1 cellular context compared by ENCODE assay signal in the genomic region with DNA sequence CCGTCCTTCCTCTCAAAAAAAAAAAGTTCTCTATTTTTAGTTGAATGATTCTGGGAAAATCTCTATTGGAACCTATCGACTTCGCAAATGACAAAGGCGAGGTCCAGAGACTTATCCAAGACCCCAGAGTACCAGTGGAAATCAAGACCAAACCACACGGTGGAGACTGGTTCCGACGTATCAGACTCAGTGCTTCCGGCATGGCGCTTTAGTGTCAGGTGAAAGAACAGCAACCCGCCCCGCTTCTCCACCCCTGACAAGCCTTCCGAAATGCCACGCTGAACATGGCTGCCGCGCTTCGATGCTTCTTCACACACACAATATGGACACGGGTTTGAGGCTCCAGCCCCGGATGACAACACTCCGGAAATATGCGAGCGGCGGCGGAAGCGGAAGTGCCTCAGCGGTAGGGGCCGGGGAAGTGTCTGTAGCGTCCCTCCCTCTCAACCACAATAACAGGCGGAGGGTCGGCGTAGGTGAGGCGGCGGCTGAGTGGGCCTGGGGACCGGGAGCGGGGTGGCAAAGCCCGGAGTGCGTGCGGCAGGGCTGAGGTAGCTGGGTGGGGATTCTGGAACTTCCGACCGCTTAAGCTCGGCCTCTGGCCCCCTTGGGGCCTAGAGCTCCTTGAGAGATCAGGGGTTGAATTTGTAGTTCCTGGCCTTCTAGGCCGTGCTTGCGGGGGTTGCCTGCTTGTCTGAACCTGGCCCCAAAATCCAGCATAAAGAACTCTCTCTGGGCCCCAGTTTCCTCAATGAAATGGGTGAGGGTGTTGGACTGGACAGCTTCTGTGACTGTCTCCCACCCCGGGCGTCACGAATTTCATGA.
TF ChIP-seq lines count a peak whose summit lies in the region.

FBXO38 (plus strand) TSS at position 395 of the 825 bp plus-strand sequence. CDS start 10,819 bp downstream, outside the sequence.

TF ChIP-seq in K562, 482 proteins besides CTCF, POLR2A, EP300 and RAD21 (continued from another document and continues in another):
- TF ChIP-seq, protein P1, sequence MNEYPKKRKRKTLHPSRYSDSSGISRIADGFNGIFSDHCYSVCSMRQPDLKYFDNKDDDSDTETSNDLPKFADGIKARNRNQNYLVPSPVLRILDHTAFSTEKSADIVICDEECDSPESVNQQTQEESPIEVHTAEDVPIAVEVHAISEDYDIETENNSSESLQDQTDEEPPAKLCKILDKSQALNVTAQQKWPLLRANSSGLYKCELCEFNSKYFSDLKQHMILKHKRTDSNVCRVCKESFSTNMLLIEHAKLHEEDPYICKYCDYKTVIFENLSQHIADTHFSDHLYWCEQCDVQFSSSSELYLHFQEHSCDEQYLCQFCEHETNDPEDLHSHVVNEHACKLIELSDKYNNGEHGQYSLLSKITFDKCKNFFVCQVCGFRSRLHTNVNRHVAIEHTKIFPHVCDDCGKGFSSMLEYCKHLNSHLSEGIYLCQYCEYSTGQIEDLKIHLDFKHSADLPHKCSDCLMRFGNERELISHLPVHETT (CRISPR knock-in tag; conservative IDR thresholded peaks at IDR 0.05 in 1 of 2, IDR thresholded peaks at IDR 0.05 in 1 of 2) = peak in 1 of 2 experiments; percentile 84; a peak in 2 of 4 replicates
- peak; percentile 56 for TF ChIP-seq MBD2 (IDR thresholded peaks at IDR 0.05; ENCODE audit: borderline replicate concordance, low read depth)
- TF ChIP-seq ZSCAN32 (CRISPR knock-in tag; IDR thresholded peaks at IDR 0.05) = no peak
- TF ChIP-seq ZNF324 (CRISPR knock-in tag; IDR thresholded peaks at IDR 0.05) = no peak
- TF ChIP-seq ILF3 (IDR thresholded peaks at IDR 0.05; ENCODE audit: borderline replicate concordance) = no peak
- no peak for TF ChIP-seq RUNX1 (IDR thresholded peaks at IDR 0.05; ENCODE audit: low read depth)
- no peak for TF ChIP-seq POLR2AphosphoS2 (IDR thresholded peaks at IDR 0.05; ENCODE audit: low read length)
- peak; percentile 78; the same call in 1 of the 2 replicates for TF ChIP-seq ZNF197 (CRISPR knock-in tag; IDR thresholded peaks at IDR 0.05; ENCODE audit: low read depth)
- no peak for TF ChIP-seq BHLHE40 (IDR thresholded peaks at IDR 0.05; ENCODE audit: low read length)
- TF ChIP-seq SPI1 (IDR thresholded peaks at IDR 0.05; ENCODE audit: borderline replicate concordance, low read depth, low read length) = peak; percentile 94
- no peak for TF ChIP-seq PHB2 (IDR thresholded peaks at IDR 0.05; ENCODE audit: low read depth)
- TF ChIP-seq CSDE1 (IDR thresholded peaks at IDR 0.05) = peak in 1 of 2 experiments; percentile 94; a peak in 2 of 4 replicates
- TF ChIP-seq, protein P2, sequence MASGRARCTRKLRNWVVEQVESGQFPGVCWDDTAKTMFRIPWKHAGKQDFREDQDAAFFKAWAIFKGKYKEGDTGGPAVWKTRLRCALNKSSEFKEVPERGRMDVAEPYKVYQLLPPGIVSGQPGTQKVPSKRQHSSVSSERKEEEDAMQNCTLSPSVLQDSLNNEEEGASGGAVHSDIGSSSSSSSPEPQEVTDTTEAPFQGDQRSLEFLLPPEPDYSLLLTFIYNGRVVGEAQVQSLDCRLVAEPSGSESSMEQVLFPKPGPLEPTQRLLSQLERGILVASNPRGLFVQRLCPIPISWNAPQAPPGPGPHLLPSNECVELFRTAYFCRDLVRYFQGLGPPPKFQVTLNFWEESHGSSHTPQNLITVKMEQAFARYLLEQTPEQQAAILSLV (tag; IDR thresholded peaks at IDR 0.05) = no peak
- TF ChIP-seq HNRNPL (IDR thresholded peaks at IDR 0.05; ENCODE audit: low read depth, low read length) = no peak
- TF ChIP-seq ZNF584 (CRISPR knock-in tag; IDR thresholded peaks at IDR 0.05; ENCODE audit: low read depth) = peak; percentile 86
- no peak for TF ChIP-seq ZNF146 (CRISPR knock-in tag; IDR thresholded peaks at IDR 0.05; ENCODE audit: unreplicated experiment)
- TF ChIP-seq BRD9 (IDR thresholded peaks at IDR 0.05; ENCODE audit: low read depth, partially characterized antibody) = no peak
- 0 out of 2 replicates have a peak, but pooled peaks have one; percentile 56 for TF ChIP-seq ZBTB7A (IDR thresholded peaks at IDR 0.05; ENCODE audit: borderline replicate concordance, control insufficient read depth, low read depth, low read length)
- peak; percentile 29; the same call in 1 of the 2 replicates for TF ChIP-seq AFF4 (CRISPR knock-in tag; IDR thresholded peaks at IDR 0.05)
- TF ChIP-seq ARNT (IDR thresholded peaks at IDR 0.05) = peak in 1 of 2 experiments; percentile 57; a peak in 1 of 4 replicates
- TF ChIP-seq, protein P3, sequence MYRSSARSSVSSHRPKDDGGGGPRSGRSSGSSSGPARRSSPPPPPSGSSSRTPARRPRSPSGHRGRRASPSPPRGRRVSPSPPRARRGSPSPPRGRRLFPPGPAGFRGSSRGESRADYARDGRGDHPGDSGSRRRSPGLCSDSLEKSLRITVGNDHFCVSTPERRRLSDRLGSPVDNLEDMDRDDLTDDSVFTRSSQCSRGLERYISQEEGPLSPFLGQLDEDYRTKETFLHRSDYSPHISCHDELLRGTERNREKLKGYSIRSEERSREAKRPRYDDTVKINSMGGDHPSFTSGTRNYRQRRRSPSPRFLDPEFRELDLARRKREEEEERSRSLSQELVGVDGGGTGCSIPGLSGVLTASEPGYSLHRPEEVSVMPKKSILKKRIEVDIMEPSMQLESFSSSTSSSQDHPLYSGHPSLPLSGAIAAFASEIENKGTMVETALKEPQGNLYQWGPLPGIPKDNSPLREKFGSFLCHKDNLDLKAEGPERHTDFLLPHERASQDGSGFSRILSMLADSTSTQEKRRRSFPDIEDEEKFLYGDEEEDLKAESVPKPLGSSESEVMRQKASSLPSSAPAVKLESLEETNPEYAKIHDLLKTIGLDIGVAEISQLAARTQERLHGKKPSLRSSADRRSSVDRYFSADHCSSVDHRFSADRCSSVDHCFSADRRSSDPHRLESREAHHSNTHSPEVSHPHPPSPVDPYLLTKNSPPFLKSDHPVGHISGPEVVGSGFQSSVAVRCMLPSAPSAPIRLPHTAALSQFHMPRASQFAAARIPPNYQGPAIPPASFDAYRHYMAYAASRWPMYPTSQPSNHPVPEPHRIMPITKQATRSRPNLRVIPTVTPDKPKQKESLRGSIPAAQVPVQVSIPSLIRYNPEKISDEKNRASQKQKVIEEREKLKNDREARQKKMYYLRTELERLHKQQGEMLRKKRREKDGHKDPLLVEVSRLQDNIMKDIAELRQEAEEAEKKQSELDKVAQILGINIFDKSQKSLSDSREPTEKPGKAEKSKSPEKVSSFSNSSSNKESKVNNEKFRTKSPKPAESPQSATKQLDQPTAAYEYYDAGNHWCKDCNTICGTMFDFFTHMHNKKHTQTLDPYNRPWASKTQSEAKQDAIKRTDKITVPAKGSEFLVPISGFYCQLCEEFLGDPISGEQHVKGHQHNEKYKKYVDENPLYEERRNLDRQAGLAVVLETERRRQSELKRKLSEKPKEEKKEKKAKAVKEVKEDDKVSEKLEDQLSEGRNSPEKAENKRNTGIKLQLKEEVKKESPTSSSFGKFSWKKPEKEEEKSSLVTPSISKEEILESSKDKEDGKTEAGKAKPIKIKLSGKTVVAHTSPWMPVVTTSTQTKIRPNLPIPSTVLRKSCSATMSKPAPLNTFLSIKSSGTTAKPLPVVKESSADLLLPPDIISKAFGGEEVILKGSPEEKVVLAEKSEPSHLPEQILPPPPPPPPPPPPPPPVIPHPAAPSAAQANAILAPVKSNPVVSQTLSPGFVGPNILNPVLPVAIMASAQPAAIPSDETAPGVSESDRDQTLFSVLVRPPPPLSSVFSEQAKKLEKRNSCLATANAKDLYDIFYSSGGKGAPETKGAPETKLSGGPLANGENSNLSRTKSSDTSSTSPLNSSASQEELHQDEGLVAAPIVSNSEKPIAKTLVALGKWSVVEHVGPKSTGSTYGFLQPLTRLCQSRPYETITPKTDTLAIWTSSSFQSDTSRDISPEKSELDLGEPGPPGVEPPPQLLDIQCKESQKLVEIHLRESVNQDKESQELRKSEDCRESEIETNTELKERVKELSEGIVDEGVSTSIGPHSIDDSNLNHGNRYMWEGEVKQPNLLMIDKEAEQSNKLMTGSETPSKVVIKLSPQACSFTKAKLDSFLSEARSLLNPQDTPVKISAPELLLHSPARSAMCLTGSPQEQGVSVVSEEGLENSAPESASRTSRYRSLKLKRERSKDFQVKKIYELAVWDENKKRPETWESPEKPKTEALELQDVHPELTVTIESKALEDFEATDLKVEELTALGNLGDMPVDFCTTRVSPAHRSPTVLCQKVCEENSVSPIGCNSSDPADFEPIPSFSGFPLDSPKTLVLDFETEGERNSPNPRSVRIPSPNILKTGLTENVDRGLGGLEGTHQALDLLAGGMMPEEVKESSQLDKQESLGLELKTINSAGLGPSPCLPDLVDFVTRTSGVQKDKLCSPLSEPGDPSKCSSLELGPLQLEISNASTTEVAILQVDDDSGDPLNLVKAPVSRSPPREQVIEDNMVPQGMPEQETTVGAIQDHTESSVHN (IDR thresholded peaks at IDR 0.05; ENCODE audit: borderline replicate concordance in 1 of 2, low read depth in 1 of 2) = 0 out of 4 replicates have a peak, but pooled peaks of 1 of the 2 experiments have one; percentile 25
- peak; percentile 83; the same call in 1 of the 2 replicates for TF ChIP-seq ZZZ3 (IDR thresholded peaks at IDR 0.05)
- peak; percentile 83 for TF ChIP-seq RBBP5 (IDR thresholded peaks at IDR 0.05; ENCODE audit: borderline replicate concordance, insufficient read depth, low read length, poor library complexity, severe bottlenecking)
- no peak for TF ChIP-seq DIDO1 (tag; IDR thresholded peaks at IDR 0.05; ENCODE audit: low read depth)
